In the genomic region with DNA sequence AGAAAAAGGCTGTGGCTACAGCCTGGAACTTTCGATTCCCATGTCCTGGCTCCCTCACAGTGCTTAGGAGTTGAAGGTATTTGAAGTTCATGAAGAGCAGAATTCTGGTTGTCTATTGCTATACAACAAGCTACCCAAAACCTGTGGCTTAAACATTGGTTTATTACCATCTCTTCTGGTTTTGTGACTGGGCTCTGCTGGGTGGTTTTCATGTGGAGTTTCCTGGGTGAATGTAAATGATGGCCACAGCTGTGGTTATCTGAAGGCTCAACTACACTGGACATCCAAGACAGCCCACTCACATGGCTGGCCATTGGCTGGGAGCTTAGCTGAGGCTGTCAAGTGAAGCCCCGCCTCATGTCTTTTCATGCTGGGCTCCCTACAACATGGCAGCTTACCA, we compare ENCODE assay signal across 8 cellular contexts. TPM values are rescaled to one million over a fixed set of nuclear protein-coding genes. Genes with fewer than 3 reads are reported as not detected.
"Had no signal": no experiment of that assay in that cellular context is flagged by ENCODE, and none has a peak within 500 bp of the region (broad histone marks: within the 10 kb centered on the region; RNA-seq: fewer than 3 reads in every experiment).

No MANE protein-coding gene starts in this region.

- FAIRE-seq: HTR-8/SVneo, K562 had no signal

- H3K27ac ChIP-seq: HL-60, KMS-11 had no signal

- H3K4me2 ChIP-seq: KMS-11 had no signal

- H3K36me3 Mint-ChIP-seq: IgD-negative memory B cell had no signal

- H3K4me3 Mint-ChIP-seq: IgD-negative memory B cell had no signal

- H3K4me3 ChIP-seq: K562 had no signal

- ATAC-seq: K562 had no signal

- DNase-seq: IMR-90, KBM-7, KG1 had no signal

- H3K9ac ChIP-seq: KMS-11 had no signal

- H3K27ac Mint-ChIP-seq: IgD-negative memory B cell had no signal

RNA-seq across cellular contexts. Expression of a gene that starts 7.2 kb away (rescaled TPM):
- polyA plus RNA-seq: IgD-negative memory B cell had no signal
